12 cellular contexts compared by ENCODE assay signal in the genomic region with DNA sequence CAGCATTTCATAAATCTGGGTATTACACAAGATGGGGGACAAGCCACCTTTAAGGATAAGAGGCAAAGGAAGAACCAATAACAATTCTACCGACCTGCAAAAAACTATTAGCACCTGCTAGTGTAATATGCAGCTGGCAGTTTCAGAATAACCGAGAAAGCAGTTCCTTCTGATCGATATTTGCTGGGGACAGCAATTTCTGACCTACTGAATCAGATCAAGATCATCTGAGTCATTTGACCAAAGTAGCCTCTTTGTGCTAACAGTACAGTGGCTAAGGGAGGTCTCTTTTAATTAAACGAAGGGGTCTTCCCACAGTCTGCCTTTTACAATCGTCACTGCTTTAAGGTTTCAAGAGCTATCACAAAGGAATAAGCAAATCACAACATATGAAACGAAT.
A peak's percentile ranks its signal among the peaks of the same experiment; 100 is the strongest.
DNase-seq lines count a peak whose midpoint lies in the region; ATAC-seq and TF ChIP-seq lines count a peak whose summit lies in the region.
"Had no signal": no experiment of that assay in that cellular context is flagged by ENCODE, and none has a peak within 500 bp of the region (broad histone marks: within the 10 kb centered on the region; RNA-seq: fewer than 3 reads in every experiment).

No MANE protein-coding gene starts in this region.

- no peak overlapping the region for H3K4me3 ChIP-seq in GM12864 (ENCODE audit: low read depth, low read length)
- no peak overlapping the region for H3K4me3 ChIP-seq in Karpas-422 (ENCODE audit: low read length)
- no peak overlapping the region for H3K4me3 ChIP-seq in esophagus muscularis mucosa
- H3K4me3 ChIP-seq in ascending aorta, result no peak overlapping the region
- H3K4me3 ChIP-seq: upper lobe of left lung had no signal

- TF ChIP-seq POLR2A in esophagus muscularis mucosa (IDR thresholded peaks at IDR 0.05; ENCODE audit: low read depth), result no peak

- WGBS in esophagus muscularis mucosa, result 74% methylated on average over 6 of the region's 6 CpGs

- no peak for TF ChIP-seq CTCF in GM12864 (IDR thresholded peaks at IDR 0.05; ENCODE audit: low read depth, low read length, missing control alignments)
- no peak for TF ChIP-seq CTCF in esophagus muscularis mucosa (IDR thresholded peaks at IDR 0.05)
- no peak for TF ChIP-seq CTCF in ascending aorta (IDR thresholded peaks at IDR 0.05)

- no peak overlapping the region for H2AFZ ChIP-seq in Karpas-422 (ENCODE audit: low read length)

- intact Hi-C loops in esophagus muscularis mucosa (cut with DNase I) (no loop called here), ascending aorta (cut with DNase I) (no loop called here)

- no peaks in the 10 kb centered on the region for H3K4me1 ChIP-seq in Karpas-422 (ENCODE audit: low read length)
- H3K4me1 ChIP-seq in esophagus muscularis mucosa, result no peaks in the 10 kb centered on the region
- H3K4me1 ChIP-seq in ascending aorta, result no peaks in the 10 kb centered on the region

- no peak for TF ChIP-seq EP300 in esophagus muscularis mucosa (IDR thresholded peaks at IDR 0.05)

- H3K4me2 ChIP-seq in Karpas-422 (ENCODE audit: low read depth, low read length, poor library complexity, severe bottlenecking), result no peak overlapping the region

- H3K79me2 ChIP-seq in Karpas-422 (ENCODE audit: low read length), result no peaks in the 10 kb centered on the region

- H3K9me3 ChIP-seq in Karpas-422 (ENCODE audit: low read length) (no peaks in the 10 kb centered on the region), esophagus muscularis mucosa (no peaks in the 10 kb centered on the region), ascending aorta (no peaks in the 10 kb centered on the region)
- H3K9me3 ChIP-seq: neutrophil, upper lobe of left lung had no signal

- H3K27ac ChIP-seq in Karpas-422 (ENCODE audit: low read length) (no peak overlapping the region), esophagus muscularis mucosa (replicated peaks in 1 of 4) (no peak overlapping the region), ascending aorta (no peak overlapping the region)
- H3K27ac ChIP-seq: neutrophil, upper lobe of left lung had no signal

- no peak overlapping the region for H3K9ac ChIP-seq in Karpas-422 (ENCODE audit: low read length)

- no peaks in the 10 kb centered on the region for H4K20me1 ChIP-seq in Karpas-422 (ENCODE audit: insufficient read depth, low read depth, low read length)

- DNase-seq in GM12864 (ENCODE audit: low read depth) (peak; percentile 79), GM19240 (ENCODE audit: insufficient read length, low spot score) (peak; percentile 23), Karpas-422 (no peak), esophagus muscularis mucosa (ENCODE audit: extremely low spot score) (no peak), ascending aorta (ENCODE audit: low spot score in 2 of 2) (no peak)
- DNase-seq: activated CD4-positive, alpha-beta T cell treated with anti-CD3 and anti-CD28 coated beads for 48 hours; NCI-H2081 treated with DMSO at 0.1 percent for 48 hours; upper lobe of left lung had no signal

- H3K9me2 ChIP-seq in Karpas-422 (replicated peaks; ENCODE audit: insufficient read depth, low read length), result no peaks in the 10 kb centered on the region

- peak; percentile 69 for ATAC-seq in HG02759 (IDR thresholded peaks at IDR 0.05; ENCODE audit: unreplicated experiment)
- ATAC-seq in HG03565 (IDR thresholded peaks at IDR 0.05; ENCODE audit: unreplicated experiment), result peak; percentile 55
- no peak for ATAC-seq in GM21619 (IDR thresholded peaks at IDR 0.05; ENCODE audit: unreplicated experiment)

- H3K27me3 ChIP-seq in Karpas-422 (ENCODE audit: low read length), result no peaks in the 10 kb centered on the region
- H3K27me3 ChIP-seq in esophagus muscularis mucosa, result no peaks in the 10 kb centered on the region
- no peaks in the 10 kb centered on the region for H3K27me3 ChIP-seq in ascending aorta
- H3K27me3 ChIP-seq: neutrophil, upper lobe of left lung had no signal

- H3K36me3 ChIP-seq in Karpas-422 (ENCODE audit: insufficient read depth, low read length) (no peaks in the 10 kb centered on the region), esophagus muscularis mucosa (no peaks in the 10 kb centered on the region), ascending aorta (no peaks in the 10 kb centered on the region)
- H3K36me3 ChIP-seq: neutrophil, upper lobe of left lung had no signal

Comparison
In these comparisons a context has a peak if more than half of its experiments do, and no peak if none do; other contexts are left out.
1. DNase-seq: peak in GM12864 (single experiment) and GM19240 (single experiment); none in Karpas-422 (single experiment), esophagus muscularis mucosa (single experiment) and ascending aorta (0 of 2).